ENCODE assay signal across 8 cellular contexts in genomic region chr11:19259487-19260345, GRCh38. TPM values are rescaled to one million over a fixed set of nuclear protein-coding genes. Genes with fewer than 3 reads are reported as not detected.
DNase-seq lines count a peak whose midpoint lies in the region; ATAC-seq and TF ChIP-seq lines count a peak whose summit lies in the region.

No MANE protein-coding gene starts in this region.

- no peaks in the 10 kb centered on the region for H3K27me3 ChIP-seq in DND-41 (ENCODE audit: insufficient read depth, low read length, poor library complexity)

- POLR2A ChIA-PET in activated B cell treated with CpG ODN at 0.5 μM for 24 hours (lab: Charles Lee), result no interaction called here

- peak; percentile 72 for DNase-seq in DND-41
- DNase-seq in NCI-H1105 treated with DMSO at 0.1 percent for 48 hours (lab: John Stamatoyannopoulos, UW), result peak; percentile 54
- peak; percentile 45 for DNase-seq in activated B cell treated with CpG ODN at 0.5 μM for 24 hours
- peak; percentile 48 to 50 for DNase-seq in central memory CD8-positive, alpha-beta T cell (ENCODE audit: low spot score in 2 of 2)
- peak; percentile 60 for DNase-seq in left lobe of liver (ENCODE audit: low spot score)
- DNase-seq in stimulated activated CD4-positive, alpha-beta T cell treated with anti-CD3 and anti-CD28 coated beads, Interleukin-4, amount 100 ng/mL, for 24 hours, result peak; percentile 67
- no peak for DNase-seq in GM19240 (ENCODE audit: insufficient read length, low spot score)

- no peaks in the 10 kb centered on the region for H4K20me1 ChIP-seq in DND-41 (ENCODE audit: insufficient read depth, low read length)

- no peak overlapping the region for H3K27ac ChIP-seq in DND-41 (ENCODE audit: low read length)

- no peaks in the 10 kb centered on the region for H3K9me3 ChIP-seq in DND-41 (ENCODE audit: insufficient read depth, low read length, severe bottlenecking)

- TF ChIP-seq CTCF in DND-41 (IDR thresholded peaks at IDR 0.05; ENCODE audit: borderline replicate concordance, extremely low read depth, low read length, poor library complexity, severe bottlenecking) (peak; percentile 96), activated B cell treated with CpG ODN at 0.5 μM for 24 hours (IDR thresholded peaks at IDR 0.05) (peak; percentile 79)

- no peaks in the 10 kb centered on the region for H3K4me1 ChIP-seq in DND-41 (ENCODE audit: insufficient read depth, low read length)

- H3K36me3 Mint-ChIP-seq in activated B cell treated with CpG ODN at 0.5 μM for 24 hours (ENCODE audit: low read depth), result no peaks in the 10 kb centered on the region
- peaks cover 1% of the 10 kb centered on the region for H3K36me3 Mint-ChIP-seq in central memory CD8-positive, alpha-beta T cell (ENCODE audit: insufficient read depth)

- ATAC-seq in DND-41 (ENCODE audit: insufficient read depth, low read depth) (peak; percentile 91), GM21786 (IDR thresholded peaks at IDR 0.05; ENCODE audit: unreplicated experiment) (peak; percentile 68), activated B cell treated with CpG ODN at 0.5 μM for 24 hours (ENCODE audit: low read depth) (peak; percentile 87), left lobe of liver (peak; percentile 99)
- ATAC-seq in central memory CD8-positive, alpha-beta T cell (replicated peaks; ENCODE audit: extremely low read depth, poor library complexity, severe bottlenecking), result peak; percentile 43

- H3K9ac ChIP-seq in DND-41 (ENCODE audit: low read depth, low read length), result no peak overlapping the region

- CTCF ChIA-PET in activated B cell treated with CpG ODN at 0.5 μM for 24 hours (lab: Charles Lee), result interaction anchor here (0.9 to 4.1 kb wide), 10 partner anchors 8 to 303 kb away, joined by 3 to 29 read pairs (median 4); no protein-coding TSS in a partner anchor

- H3K27me3 Mint-ChIP-seq in activated B cell treated with CpG ODN at 0.5 μM for 24 hours, result no peaks in the 10 kb centered on the region
- no peaks in the 10 kb centered on the region for H3K27me3 Mint-ChIP-seq in central memory CD8-positive, alpha-beta T cell

- H3K4me1 Mint-ChIP-seq in activated B cell treated with CpG ODN at 0.5 μM for 24 hours, result peaks cover 4% of the 10 kb centered on the region
- no peaks in the 10 kb centered on the region for H3K4me1 Mint-ChIP-seq in central memory CD8-positive, alpha-beta T cell

- peaks cover 4% of the 10 kb centered on the region for H3K9me3 Mint-ChIP-seq in activated B cell treated with CpG ODN at 0.5 μM for 24 hours
- H3K9me3 Mint-ChIP-seq in central memory CD8-positive, alpha-beta T cell, result no peaks in the 10 kb centered on the region

- H3K4me2 ChIP-seq in DND-41 (ENCODE audit: insufficient read depth, low read length), result peak overlapping the region; percentile 29; the same call in 1 of the 2 replicates

- H3K27ac Mint-ChIP-seq in activated B cell treated with CpG ODN at 0.5 μM for 24 hours, result no peak overlapping the region
- H3K27ac Mint-ChIP-seq in central memory CD8-positive, alpha-beta T cell (ENCODE audit: low read depth), result no peak overlapping the region

- intact Hi-C loops in activated B cell treated with CpG ODN at 0.5 μM for 24 hours (cut with micrococcal nuclease), result loop anchor here (1.0 to 5.0 kb wide), 3 partner anchors 294 to 643 kb away; no protein-coding TSS in a partner anchor

- no peaks in the 10 kb centered on the region for H3K36me3 ChIP-seq in DND-41 (ENCODE audit: insufficient read depth, low read length)

- no peak overlapping the region for H3K4me3 ChIP-seq in DND-41 (ENCODE audit: low read depth in 1 of 2, low read length in 2 of 2)

- H3K79me2 ChIP-seq in DND-41 (ENCODE audit: insufficient read depth, low read length), result no peaks in the 10 kb centered on the region

- H2AFZ ChIP-seq in DND-41 (ENCODE audit: low read depth, low read length), result peak overlapping the region; percentile 33; the same call in 1 of the 2 replicates

- H3K4me3 Mint-ChIP-seq in activated B cell treated with CpG ODN at 0.5 μM for 24 hours, result no peak overlapping the region
- H3K4me3 Mint-ChIP-seq in central memory CD8-positive, alpha-beta T cell, result no peak overlapping the region

RNA-seq across cellular contexts. Expression of gene E2F8, which starts 19.0 kb away (rescaled TPM):
- total RNA-seq in activated B cell treated with CpG ODN at 0.5 μM for 24 hours (0.82 and 0.88 TPM in 2 replicates), left lobe of liver (0.08 TPM)

RNA-seq across cellular contexts. Expression of gene CSRP3, which starts 57.9 kb away (rescaled TPM):
- total RNA-seq in activated B cell treated with CpG ODN at 0.5 μM for 24 hours (not detected in 2 replicates), left lobe of liver (not detected)

Comparison
In these comparisons a context has a peak if more than half of its experiments do, and no peak if none do; other contexts are left out.
1. ATAC-seq: peak in every context shown above with its lines; median percentile 99 in left lobe of liver; 91 in DND-41; 87 in activated B cell treated with CpG ODN at 0.5 μM for 24 hours; 68 in GM21786; 43 in central memory CD8-positive, alpha-beta T cell.